In the genomic region with DNA sequence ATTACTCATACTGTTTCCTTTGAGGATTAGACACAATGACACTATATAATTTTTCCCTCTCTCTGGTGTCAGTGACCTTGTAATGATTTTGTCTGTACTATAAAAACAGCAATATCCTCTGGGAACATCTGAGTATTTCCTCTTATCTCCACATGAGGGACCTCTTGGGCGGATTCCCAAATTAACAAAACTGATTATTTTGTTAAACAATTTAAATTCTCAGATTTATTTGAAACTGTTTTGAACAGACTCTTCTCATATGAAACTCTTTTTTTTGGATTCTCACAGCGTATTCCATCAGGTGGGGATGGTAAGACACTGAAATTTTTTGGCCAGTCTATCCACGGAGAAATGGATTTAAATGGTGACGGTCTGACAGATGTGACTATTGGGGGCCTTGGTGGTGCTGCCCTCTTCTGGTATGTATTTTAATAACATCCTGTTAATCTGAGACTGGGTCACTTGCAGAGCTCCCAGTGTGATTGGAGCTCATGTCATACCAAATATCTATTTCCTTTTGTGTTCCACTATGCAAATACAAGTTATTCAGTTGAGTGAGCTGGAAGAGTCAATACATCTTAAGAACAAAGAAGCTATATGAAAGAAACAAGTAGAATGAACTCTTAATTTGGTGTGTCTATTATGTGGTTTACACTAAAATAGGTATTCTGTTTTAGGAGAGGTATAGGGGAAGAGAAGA, we compare ENCODE assay signal across 8 cellular contexts.
A peak's percentile ranks its signal among the peaks of the same experiment; 100 is the strongest.
DNase-seq lines count a peak whose midpoint lies in the region; ATAC-seq and TF ChIP-seq lines count a peak whose summit lies in the region.

No MANE protein-coding gene starts in this region.

- peak; percentile 99 for ATAC-seq in GM19043 (IDR thresholded peaks at IDR 0.05; ENCODE audit: low read depth, unreplicated experiment)
- peak; percentile 96 for ATAC-seq in HG03175 (IDR thresholded peaks at IDR 0.05; ENCODE audit: unreplicated experiment)
- peak; percentile 91 to 95 for ATAC-seq in lower lobe of right lung

- H3K4me1 ChIP-seq in lower lobe of right lung: peaks cover 6% of the 10 kb centered on the region

- H3K27ac ChIP-seq in dorsolateral prefrontal cortex (peak overlapping the region in 19 of 59 donors; percentile 2 to 71 (median 46)), lower lobe of right lung (no peak overlapping the region)

- H3K27me3 ChIP-seq in dorsolateral prefrontal cortex (no peaks in the 10 kb centered on the region), lower lobe of right lung (ENCODE audit: low read depth) (no peaks in the 10 kb centered on the region)

- no peaks in the 10 kb centered on the region for H3K9me3 ChIP-seq in lower lobe of right lung

- H3K36me3 ChIP-seq in lower lobe of right lung: peaks cover 13% of the 10 kb centered on the region

- peak in 9 of 14 donors; percentile 5 to 40 (median 7) for DNase-seq in C1 segment of cervical spinal cord (lab: John Stamatoyannopoulos, UW)
- DNase-seq in NCI-H345 (lab: John Stamatoyannopoulos, UW): peak; percentile 68
- peak; percentile 12 for DNase-seq in activated CD4-positive, alpha-beta T cell treated with anti-CD3 and anti-CD28 coated beads for 1 hour
- DNase-seq in dorsolateral prefrontal cortex: peak in 2 of 10 donors; percentile 17 to 32
- DNase-seq in lower lobe of right lung: no peak
- peak; percentile 2 to 4 for DNase-seq in stimulated activated CD8-positive, alpha-beta memory T cell treated with anti-CD3 and anti-CD28 coated beads, Interleukin-2, amount 100 ng/mL, for 48 hours (ENCODE audit: low read depth in 2 of 2)

- intact Hi-C loops in dorsolateral prefrontal cortex (cut with DNase I) (loop anchor here in 1 of 2 donors (2.0 to 5.0 kb wide), 2 partner anchors 79 to 128 kb away; partner anchors contain the start of genes ITGA1 and PELO), lower lobe of right lung (cut with DNase I) (loop anchor here (5.0 kb wide), 1 partner anchor 128 kb away; the partner anchor contains the start of genes ITGA1 and PELO)

- TF ChIP-seq CTCF in dorsolateral prefrontal cortex (IDR thresholded peaks at IDR 0.05 in 54 of 56, conservative IDR thresholded peaks at IDR 0.05 in 2 of 56; ENCODE audit: low read depth in 1 of 56, partially characterized antibody in 56 of 56) (peak; percentile 64 to 95 (median 84)), lower lobe of right lung (IDR thresholded peaks at IDR 0.05) (peak; percentile 75)

- H3K4me3 ChIP-seq in dorsolateral prefrontal cortex (peak overlapping the region in 54 of 59 donors; percentile 8 to 63 (median 40)), lower lobe of right lung (peak overlapping the region; percentile 30)
